In genomic region chr3:122466701-122467240, GRCh38 we compare ENCODE assay signal across 2 cellular contexts.
TF ChIP-seq lines count a peak whose summit lies in the region.

No MANE protein-coding gene starts in this region.

TF ChIP-seq in HepG2, 621 proteins besides CTCF, POLR2A, EP300 and RAD21:
- TF ChIP-seq ZBTB8A (CRISPR knock-in tag; IDR thresholded peaks at IDR 0.05; ENCODE audit: borderline replicate concordance, low read depth) (no peak), BATF2 (CRISPR knock-in tag; IDR thresholded peaks at IDR 0.05) (no peak), ZNF121 (CRISPR knock-in tag; IDR thresholded peaks at IDR 0.05) (peak; percentile 61; the same call in 1 of the 2 replicates), SOX5 (CRISPR knock-in tag; IDR thresholded peaks at IDR 0.05; ENCODE audit: borderline replicate concordance) (no peak), ZNF678 (CRISPR knock-in tag; IDR thresholded peaks at IDR 0.05) (no peak), ZFP1 (CRISPR knock-in tag; IDR thresholded peaks at IDR 0.05) (no peak), NFE2L2 (IDR thresholded peaks at IDR 0.05; ENCODE audit: low read length) (peak; percentile 82), ZNF720 (CRISPR knock-in tag; IDR thresholded peaks at IDR 0.05) (no peak), ZNF549 (CRISPR knock-in tag; IDR thresholded peaks at IDR 0.05) (no peak), TRIM22 (IDR thresholded peaks at IDR 0.05) (no peak), FOSL1 (CRISPR knock-in tag; IDR thresholded peaks at IDR 0.05; ENCODE audit: borderline replicate concordance) (no peak), ZNF691 (CRISPR knock-in tag; IDR thresholded peaks at IDR 0.05; ENCODE audit: borderline replicate concordance, low read depth) (no peak)

TF ChIP-seq in IMR-90, 13 proteins besides CTCF, POLR2A, EP300 and RAD21:
- TF ChIP-seq CEBPB (IDR thresholded peaks at IDR 0.05; ENCODE audit: low read depth, low read length) = no peak
- TF ChIP-seq BHLHE40 (IDR thresholded peaks at IDR 0.05; ENCODE audit: low read depth, low read length) = no peak
- no peak for TF ChIP-seq USF2 (IDR thresholded peaks at IDR 0.05; ENCODE audit: low read depth, low read length)
- TF ChIP-seq FOS (IDR thresholded peaks at IDR 0.05; ENCODE audit: low read depth, low read length) = no peak
- peak; percentile 42; the same call in 1 of the 2 replicates for TF ChIP-seq NFE2L2 (IDR thresholded peaks at IDR 0.05; ENCODE audit: low read depth, low read length)
- no peak for TF ChIP-seq MAFK (IDR thresholded peaks at IDR 0.05; ENCODE audit: low read depth, low read length)
